1 cellular context compared by ENCODE assay signal in the genomic region with DNA sequence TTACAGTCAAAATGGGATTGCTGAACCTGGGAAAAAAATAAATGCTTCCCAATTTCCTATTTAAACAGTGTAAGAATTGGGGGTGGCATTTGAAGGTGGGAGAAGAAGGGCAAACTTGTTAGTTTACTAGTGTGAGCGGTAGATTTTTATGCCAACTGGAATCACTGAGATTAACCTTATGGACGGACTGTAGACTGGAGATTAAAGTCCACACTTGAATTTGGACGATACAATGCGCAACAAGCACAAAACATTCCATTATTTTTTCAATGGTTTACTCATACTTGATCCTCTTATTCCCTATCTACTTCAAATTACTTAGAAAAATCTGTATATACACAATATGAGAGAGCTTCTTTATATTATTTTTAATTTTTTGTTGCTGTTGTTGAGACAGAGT.
TF ChIP-seq lines count a peak whose summit lies in the region.

No MANE protein-coding gene starts in this region.

TF ChIP-seq in HCT116, 20 proteins besides CTCF, POLR2A, EP300 and RAD21 (continued from another document):
- TF ChIP-seq ZBTB33 (IDR thresholded peaks at IDR 0.05; ENCODE audit: extremely low read depth, insufficient replicate concordance, low read length), result no peak
